In the genomic region with DNA sequence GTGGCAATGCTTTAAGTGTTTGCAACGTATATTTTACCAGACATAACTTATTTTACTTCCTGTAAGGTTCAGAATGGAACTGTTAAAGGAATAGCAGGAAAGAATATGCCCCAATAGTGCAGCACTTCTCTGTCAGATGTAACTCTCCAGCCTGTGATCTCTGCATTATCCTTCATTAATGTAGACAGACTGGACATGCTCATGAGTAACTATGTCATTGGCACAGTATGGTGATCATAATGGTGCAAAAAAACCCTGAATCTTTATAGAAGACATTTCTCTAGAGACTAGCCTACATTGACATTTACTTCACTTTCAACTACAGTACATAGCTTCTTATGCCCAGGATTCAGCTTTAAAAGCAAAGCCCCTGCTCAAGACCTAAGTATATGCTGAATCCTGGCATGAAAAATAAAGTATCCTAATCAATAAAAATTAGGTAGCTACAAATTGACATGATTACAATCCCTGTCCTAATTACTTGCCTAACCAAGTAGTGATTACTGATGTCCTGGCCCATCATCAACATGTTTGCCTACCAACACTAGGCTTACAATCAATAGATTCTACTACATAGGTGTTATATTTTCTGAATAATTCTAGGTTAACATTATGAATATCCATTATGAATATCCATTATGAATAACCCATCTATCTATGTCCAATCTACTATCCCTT, we compare ENCODE assay signal across 3 cellular contexts.
TF ChIP-seq lines count a peak whose summit lies in the region.

No MANE protein-coding gene starts in this region.

TF ChIP-seq in GM23338, 12 proteins besides CTCF, POLR2A, EP300 and RAD21:
- peak; percentile 25; the same call in 1 of the 2 replicates for TF ChIP-seq POLR2AphosphoS5 (IDR thresholded peaks at IDR 0.05; ENCODE audit: low read depth)
- TF ChIP-seq, protein P1, sequence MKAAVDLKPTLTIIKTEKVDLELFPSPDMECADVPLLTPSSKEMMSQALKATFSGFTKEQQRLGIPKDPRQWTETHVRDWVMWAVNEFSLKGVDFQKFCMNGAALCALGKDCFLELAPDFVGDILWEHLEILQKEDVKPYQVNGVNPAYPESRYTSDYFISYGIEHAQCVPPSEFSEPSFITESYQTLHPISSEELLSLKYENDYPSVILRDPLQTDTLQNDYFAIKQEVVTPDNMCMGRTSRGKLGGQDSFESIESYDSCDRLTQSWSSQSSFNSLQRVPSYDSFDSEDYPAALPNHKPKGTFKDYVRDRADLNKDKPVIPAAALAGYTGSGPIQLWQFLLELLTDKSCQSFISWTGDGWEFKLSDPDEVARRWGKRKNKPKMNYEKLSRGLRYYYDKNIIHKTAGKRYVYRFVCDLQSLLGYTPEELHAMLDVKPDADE (IDR thresholded peaks at IDR 0.05), result no peak

TF ChIP-seq in GM12878, 131 proteins besides CTCF, POLR2A, EP300 and RAD21:
- TF ChIP-seq, protein P2, sequence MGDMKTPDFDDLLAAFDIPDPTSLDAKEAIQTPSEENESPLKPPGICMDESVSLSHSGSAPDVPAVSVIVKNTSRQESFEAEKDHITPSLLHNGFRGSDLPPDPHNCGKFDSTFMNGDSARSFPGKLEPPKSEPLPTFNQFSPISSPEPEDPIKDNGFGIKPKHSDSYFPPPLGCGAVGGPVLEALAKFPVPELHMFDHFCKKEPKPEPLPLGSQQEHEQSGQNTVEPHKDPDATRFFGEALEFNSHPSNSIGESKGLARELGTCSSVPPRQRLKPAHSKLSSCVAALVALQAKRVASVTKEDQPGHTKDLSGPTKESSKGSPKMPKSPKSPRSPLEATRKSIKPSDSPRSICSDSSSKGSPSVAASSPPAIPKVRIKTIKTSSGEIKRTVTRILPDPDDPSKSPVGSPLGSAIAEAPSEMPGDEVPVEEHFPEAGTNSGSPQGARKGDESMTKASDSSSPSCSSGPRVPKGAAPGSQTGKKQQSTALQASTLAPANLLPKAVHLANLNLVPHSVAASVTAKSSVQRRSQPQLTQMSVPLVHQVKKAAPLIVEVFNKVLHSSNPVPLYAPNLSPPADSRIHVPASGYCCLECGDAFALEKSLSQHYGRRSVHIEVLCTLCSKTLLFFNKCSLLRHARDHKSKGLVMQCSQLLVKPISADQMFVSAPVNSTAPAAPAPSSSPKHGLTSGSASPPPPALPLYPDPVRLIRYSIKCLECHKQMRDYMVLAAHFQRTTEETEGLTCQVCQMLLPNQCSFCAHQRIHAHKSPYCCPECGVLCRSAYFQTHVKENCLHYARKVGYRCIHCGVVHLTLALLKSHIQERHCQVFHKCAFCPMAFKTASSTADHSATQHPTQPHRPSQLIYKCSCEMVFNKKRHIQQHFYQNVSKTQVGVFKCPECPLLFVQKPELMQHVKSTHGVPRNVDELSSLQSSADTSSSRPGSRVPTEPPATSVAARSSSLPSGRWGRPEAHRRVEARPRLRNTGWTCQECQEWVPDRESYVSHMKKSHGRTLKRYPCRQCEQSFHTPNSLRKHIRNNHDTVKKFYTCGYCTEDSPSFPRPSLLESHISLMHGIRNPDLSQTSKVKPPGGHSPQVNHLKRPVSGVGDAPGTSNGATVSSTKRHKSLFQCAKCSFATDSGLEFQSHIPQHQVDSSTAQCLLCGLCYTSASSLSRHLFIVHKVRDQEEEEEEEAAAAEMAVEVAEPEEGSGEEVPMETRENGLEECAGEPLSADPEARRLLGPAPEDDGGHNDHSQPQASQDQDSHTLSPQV (IDR thresholded peaks at IDR 0.05), result no peak
- TF ChIP-seq EED (IDR thresholded peaks at IDR 0.05; ENCODE audit: low read depth), result no peak
- TF ChIP-seq HDAC2 (IDR thresholded peaks at IDR 0.05), result no peak
- no peak for TF ChIP-seq SREBF2 (IDR thresholded peaks at IDR 0.05; ENCODE audit: low read length)
- no peak for TF ChIP-seq USF2 (IDR thresholded peaks at IDR 0.05; ENCODE audit: borderline replicate concordance, low read depth, low read length)
- no peak for TF ChIP-seq CREM (IDR thresholded peaks at IDR 0.05; ENCODE audit: low read depth)
- TF ChIP-seq ATF7 (IDR thresholded peaks at IDR 0.05; ENCODE audit: low read depth), result no peak
- no peak for TF ChIP-seq MXI1 (IDR thresholded peaks at IDR 0.05; ENCODE audit: low read depth, low read length)
- TF ChIP-seq RCOR1 (conservative IDR thresholded peaks at IDR 0.05; ENCODE audit: low read depth, low read length), result no peak

TF ChIP-seq in neural cell, 6 proteins besides CTCF, POLR2A, EP300 and RAD21:
- TF ChIP-seq SMC3 (conservative IDR thresholded peaks at IDR 0.05; ENCODE audit: poor library complexity), result no peak
- no peak for TF ChIP-seq REST (IDR thresholded peaks at IDR 0.05; ENCODE audit: borderline replicate concordance)
- TF ChIP-seq EZH2 (IDR thresholded peaks at IDR 0.05; ENCODE audit: borderline replicate concordance, insufficient read depth, low read length, poor library complexity, severe bottlenecking), result no peak
- peak; percentile 3 for TF ChIP-seq POLR2AphosphoS5 (IDR thresholded peaks at IDR 0.05)
- no peak for TF ChIP-seq MXI1 (conservative IDR thresholded peaks at IDR 0.05; ENCODE audit: poor library complexity, severe bottlenecking)
- TF ChIP-seq TAF1 (IDR thresholded peaks at IDR 0.05; ENCODE audit: low read depth), result no peak
